2 cellular contexts compared by ENCODE assay signal in the genomic region with DNA sequence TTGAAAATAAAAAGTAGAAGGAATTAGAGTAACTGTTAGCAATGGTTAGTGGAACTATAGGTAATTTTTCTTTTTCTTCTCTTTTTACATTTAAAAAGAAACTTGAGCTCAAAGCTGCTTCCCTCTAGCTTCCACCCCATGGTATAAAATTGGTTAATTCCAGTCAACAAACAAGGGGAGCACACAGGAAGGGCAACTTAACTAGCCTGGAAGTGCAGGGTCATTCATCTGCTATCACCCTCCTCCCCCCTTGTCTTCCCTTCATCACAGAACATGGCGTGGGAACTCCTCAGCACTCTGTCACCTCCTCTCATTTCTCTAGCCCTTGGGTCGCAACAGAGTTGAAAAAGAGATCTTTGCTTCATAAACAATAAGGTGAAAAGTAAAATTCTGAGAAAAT.
TF ChIP-seq lines count a peak whose summit lies in the region.

No MANE protein-coding gene starts in this region.

TF ChIP-seq in IMR-90, 13 proteins besides CTCF, POLR2A, EP300 and RAD21 (continued from another document):
- TF ChIP-seq, protein P1, sequence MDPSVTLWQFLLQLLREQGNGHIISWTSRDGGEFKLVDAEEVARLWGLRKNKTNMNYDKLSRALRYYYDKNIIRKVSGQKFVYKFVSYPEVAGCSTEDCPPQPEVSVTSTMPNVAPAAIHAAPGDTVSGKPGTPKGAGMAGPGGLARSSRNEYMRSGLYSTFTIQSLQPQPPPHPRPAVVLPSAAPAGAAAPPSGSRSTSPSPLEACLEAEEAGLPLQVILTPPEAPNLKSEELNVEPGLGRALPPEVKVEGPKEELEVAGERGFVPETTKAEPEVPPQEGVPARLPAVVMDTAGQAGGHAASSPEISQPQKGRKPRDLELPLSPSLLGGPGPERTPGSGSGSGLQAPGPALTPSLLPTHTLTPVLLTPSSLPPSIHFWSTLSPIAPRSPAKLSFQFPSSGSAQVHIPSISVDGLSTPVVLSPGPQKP (IDR thresholded peaks at IDR 0.05; ENCODE audit: borderline replicate concordance, low read depth, low read length): no peak
- TF ChIP-seq CHD1 (IDR thresholded peaks at IDR 0.05; ENCODE audit: low read depth, low read length) (no peak), BHLHE40 (IDR thresholded peaks at IDR 0.05; ENCODE audit: low read depth, low read length) (no peak), FOS (IDR thresholded peaks at IDR 0.05; ENCODE audit: low read depth, low read length) (no peak), CEBPB (IDR thresholded peaks at IDR 0.05; ENCODE audit: low read depth, low read length) (no peak)
- TF ChIP-seq, protein P2, sequence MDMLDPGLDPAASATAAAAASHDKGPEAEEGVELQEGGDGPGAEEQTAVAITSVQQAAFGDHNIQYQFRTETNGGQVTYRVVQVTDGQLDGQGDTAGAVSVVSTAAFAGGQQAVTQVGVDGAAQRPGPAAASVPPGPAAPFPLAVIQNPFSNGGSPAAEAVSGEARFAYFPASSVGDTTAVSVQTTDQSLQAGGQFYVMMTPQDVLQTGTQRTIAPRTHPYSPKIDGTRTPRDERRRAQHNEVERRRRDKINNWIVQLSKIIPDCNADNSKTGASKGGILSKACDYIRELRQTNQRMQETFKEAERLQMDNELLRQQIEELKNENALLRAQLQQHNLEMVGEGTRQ (IDR thresholded peaks at IDR 0.05; ENCODE audit: low read depth, low read length): no peak

TF ChIP-seq in WTC11, 78 proteins besides CTCF, POLR2A, EP300 and RAD21 (continued from another document):
- TF ChIP-seq, protein P3, sequence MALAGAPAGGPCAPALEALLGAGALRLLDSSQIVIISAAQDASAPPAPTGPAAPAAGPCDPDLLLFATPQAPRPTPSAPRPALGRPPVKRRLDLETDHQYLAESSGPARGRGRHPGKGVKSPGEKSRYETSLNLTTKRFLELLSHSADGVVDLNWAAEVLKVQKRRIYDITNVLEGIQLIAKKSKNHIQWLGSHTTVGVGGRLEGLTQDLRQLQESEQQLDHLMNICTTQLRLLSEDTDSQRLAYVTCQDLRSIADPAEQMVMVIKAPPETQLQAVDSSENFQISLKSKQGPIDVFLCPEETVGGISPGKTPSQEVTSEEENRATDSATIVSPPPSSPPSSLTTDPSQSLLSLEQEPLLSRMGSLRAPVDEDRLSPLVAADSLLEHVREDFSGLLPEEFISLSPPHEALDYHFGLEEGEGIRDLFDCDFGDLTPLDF (CRISPR knock-in tag; IDR thresholded peaks at IDR 0.05): no peak
- no peak for TF ChIP-seq JUN (CRISPR knock-in tag; IDR thresholded peaks at IDR 0.05)
- TF ChIP-seq ETV6 (CRISPR knock-in tag; IDR thresholded peaks at IDR 0.05): no peak
- TF ChIP-seq, protein P4, sequence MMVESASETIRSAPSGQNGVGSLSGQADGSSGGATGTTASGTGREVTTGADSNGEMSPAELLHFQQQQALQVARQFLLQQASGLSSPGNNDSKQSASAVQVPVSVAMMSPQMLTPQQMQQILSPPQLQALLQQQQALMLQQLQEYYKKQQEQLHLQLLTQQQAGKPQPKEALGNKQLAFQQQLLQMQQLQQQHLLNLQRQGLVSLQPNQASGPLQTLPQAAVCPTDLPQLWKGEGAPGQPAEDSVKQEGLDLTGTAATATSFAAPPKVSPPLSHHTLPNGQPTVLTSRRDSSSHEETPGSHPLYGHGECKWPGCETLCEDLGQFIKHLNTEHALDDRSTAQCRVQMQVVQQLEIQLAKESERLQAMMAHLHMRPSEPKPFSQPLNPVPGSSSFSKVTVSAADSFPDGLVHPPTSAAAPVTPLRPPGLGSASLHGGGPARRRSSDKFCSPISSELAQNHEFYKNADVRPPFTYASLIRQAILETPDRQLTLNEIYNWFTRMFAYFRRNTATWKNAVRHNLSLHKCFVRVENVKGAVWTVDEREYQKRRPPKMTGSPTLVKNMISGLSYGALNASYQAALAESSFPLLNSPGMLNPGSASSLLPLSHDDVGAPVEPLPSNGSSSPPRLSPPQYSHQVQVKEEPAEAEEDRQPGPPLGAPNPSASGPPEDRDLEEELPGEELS (CRISPR knock-in tag; IDR thresholded peaks at IDR 0.05): no peak
- TF ChIP-seq, protein P5, sequence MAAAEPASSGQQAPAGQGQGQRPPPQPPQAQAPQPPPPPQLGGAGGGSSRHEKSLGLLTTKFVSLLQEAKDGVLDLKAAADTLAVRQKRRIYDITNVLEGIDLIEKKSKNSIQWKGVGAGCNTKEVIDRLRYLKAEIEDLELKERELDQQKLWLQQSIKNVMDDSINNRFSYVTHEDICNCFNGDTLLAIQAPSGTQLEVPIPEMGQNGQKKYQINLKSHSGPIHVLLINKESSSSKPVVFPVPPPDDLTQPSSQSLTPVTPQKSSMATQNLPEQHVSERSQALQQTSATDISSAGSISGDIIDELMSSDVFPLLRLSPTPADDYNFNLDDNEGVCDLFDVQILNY (CRISPR knock-in tag; IDR thresholded peaks at IDR 0.05): no peak
- TF ChIP-seq ZNF317 (CRISPR knock-in tag; IDR thresholded peaks at IDR 0.05; ENCODE audit: borderline replicate concordance, low read depth): no peak
- TF ChIP-seq, protein P6, sequence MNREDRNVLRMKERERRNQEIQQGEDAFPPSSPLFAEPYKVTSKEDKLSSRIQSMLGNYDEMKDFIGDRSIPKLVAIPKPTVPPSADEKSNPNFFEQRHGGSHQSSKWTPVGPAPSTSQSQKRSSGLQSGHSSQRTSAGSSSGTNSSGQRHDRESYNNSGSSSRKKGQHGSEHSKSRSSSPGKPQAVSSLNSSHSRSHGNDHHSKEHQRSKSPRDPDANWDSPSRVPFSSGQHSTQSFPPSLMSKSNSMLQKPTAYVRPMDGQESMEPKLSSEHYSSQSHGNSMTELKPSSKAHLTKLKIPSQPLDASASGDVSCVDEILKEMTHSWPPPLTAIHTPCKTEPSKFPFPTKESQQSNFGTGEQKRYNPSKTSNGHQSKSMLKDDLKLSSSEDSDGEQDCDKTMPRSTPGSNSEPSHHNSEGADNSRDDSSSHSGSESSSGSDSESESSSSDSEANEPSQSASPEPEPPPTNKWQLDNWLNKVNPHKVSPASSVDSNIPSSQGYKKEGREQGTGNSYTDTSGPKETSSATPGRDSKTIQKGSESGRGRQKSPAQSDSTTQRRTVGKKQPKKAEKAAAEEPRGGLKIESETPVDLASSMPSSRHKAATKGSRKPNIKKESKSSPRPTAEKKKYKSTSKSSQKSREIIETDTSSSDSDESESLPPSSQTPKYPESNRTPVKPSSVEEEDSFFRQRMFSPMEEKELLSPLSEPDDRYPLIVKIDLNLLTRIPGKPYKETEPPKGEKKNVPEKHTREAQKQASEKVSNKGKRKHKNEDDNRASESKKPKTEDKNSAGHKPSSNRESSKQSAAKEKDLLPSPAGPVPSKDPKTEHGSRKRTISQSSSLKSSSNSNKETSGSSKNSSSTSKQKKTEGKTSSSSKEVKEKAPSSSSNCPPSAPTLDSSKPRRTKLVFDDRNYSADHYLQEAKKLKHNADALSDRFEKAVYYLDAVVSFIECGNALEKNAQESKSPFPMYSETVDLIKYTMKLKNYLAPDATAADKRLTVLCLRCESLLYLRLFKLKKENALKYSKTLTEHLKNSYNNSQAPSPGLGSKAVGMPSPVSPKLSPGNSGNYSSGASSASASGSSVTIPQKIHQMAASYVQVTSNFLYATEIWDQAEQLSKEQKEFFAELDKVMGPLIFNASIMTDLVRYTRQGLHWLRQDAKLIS (CRISPR knock-in tag; IDR thresholded peaks at IDR 0.05; ENCODE audit: borderline replicate concordance): no peak
- no peak for TF ChIP-seq SMAD3 (CRISPR knock-in tag; IDR thresholded peaks at IDR 0.05; ENCODE audit: borderline replicate concordance)
- TF ChIP-seq, protein P7, sequence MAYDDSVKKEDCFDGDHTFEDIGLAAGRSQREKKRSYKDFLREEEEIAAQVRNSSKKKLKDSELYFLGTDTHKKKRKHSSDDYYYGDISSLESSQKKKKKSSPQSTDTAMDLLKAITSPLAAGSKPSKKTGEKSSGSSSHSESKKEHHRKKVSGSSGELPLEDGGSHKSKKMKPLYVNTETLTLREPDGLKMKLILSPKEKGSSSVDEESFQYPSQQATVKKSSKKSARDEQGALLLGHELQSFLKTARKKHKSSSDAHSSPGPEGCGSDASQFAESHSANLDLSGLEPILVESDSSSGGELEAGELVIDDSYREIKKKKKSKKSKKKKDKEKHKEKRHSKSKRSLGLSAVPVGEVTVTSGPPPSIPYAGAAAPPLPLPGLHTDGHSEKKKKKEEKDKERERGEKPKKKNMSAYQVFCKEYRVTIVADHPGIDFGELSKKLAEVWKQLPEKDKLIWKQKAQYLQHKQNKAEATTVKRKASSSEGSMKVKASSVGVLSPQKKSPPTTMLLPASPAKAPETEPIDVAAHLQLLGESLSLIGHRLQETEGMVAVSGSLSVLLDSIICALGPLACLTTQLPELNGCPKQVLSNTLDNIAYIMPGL (CRISPR knock-in tag; IDR thresholded peaks at IDR 0.05): no peak
- no peak for TF ChIP-seq RELA (CRISPR knock-in tag; IDR thresholded peaks at IDR 0.05; ENCODE audit: borderline replicate concordance)
- no peak for TF ChIP-seq MYBL2 (CRISPR knock-in tag; IDR thresholded peaks at IDR 0.05)
- TF ChIP-seq, protein P8, sequence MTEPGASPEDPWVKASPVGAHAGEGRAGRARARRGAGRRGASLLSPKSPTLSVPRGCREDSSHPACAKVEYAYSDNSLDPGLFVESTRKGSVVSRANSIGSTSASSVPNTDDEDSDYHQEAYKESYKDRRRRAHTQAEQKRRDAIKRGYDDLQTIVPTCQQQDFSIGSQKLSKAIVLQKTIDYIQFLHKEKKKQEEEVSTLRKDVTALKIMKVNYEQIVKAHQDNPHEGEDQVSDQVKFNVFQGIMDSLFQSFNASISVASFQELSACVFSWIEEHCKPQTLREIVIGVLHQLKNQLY (CRISPR knock-in tag; IDR thresholded peaks at IDR 0.05): no peak
TF ChIP-seq in WTC11: peak in this region for 0.
